17 cellular contexts compared by ENCODE assay signal in genomic region chr13:113291129-113291528, GRCh38.
"Had no signal": no experiment of that assay in that cellular context is flagged by ENCODE, and none has a peak within 500 bp of the region (broad histone marks: within the 10 kb centered on the region; RNA-seq: fewer than 3 reads in every experiment).

No MANE protein-coding gene starts in this region.

- ATAC-seq: mucosa of descending colon; naive thymus-derived CD8-positive, alpha-beta T cell had no signal

- H3K9me3 Mint-ChIP-seq: activated naive CD8-positive, alpha-beta T cell treated with anti-CD3 and anti-CD28 coated beads, Interleukin-2, amount 10 ng/mL, durations not matched to agents 7 days and 5 days; naive thymus-derived CD8-positive, alpha-beta T cell had no signal

- H3K9me3 ChIP-seq: esophagus squamous epithelium, mucosa of descending colon, ovary had no signal

- H3K27ac Mint-ChIP-seq: activated naive CD8-positive, alpha-beta T cell treated with anti-CD3 and anti-CD28 coated beads, Interleukin-2, amount 10 ng/mL, durations not matched to agents 7 days and 5 days had no signal

- FAIRE-seq: bronchial epithelial cell, endometrium had no signal

- H3K36me3 Mint-ChIP-seq: activated naive CD8-positive, alpha-beta T cell treated with anti-CD3 and anti-CD28 coated beads, Interleukin-2, amount 10 ng/mL, durations not matched to agents 7 days and 5 days; naive thymus-derived CD8-positive, alpha-beta T cell had no signal

- H3K36me3 ChIP-seq: esophagus squamous epithelium, ovary had no signal

- H3K27me3 ChIP-seq: ovary had no signal

- H3K4me3 ChIP-seq: mucosa of descending colon, ovary had no signal

- H3K27ac ChIP-seq: ovary, VCaP had no signal

- DNase-seq: activated CD4-positive, alpha-beta T cell treated with anti-CD3 and anti-CD28 coated beads for 4 hours; activated gamma-delta T cell; activated naive CD8-positive, alpha-beta T cell treated with anti-CD3 and anti-CD28 coated beads, Interleukin-2, amount 10 ng/mL, durations not matched to agents 7 days and 5 days; anterior cingulate cortex; esophagus squamous epithelium; foreskin fibroblast; head of caudate nucleus; mucosa of descending colon; naive thymus-derived CD8-positive, alpha-beta T cell; ovary; stimulated activated CD4-positive, alpha-beta T cell treated with anti-CD3 and anti-CD28 coated beads, Interleukin-15, amount 100 ng/mL, for 24 hours; stimulated activated CD4-positive, alpha-beta T cell treated with anti-CD3 and anti-CD28 coated beads, Interleukin-4, amount 100 ng/mL, for 24 hours; T1000; trophoblast cell had no signal
